ENCODE assay signal across 30 cellular contexts in genomic region chr7:90503379-90503778, GRCh38. TPM values are rescaled to one million over a fixed set of nuclear protein-coding genes. Genes with fewer than 3 reads are reported as not detected.
"Had no signal": no experiment of that assay in that cellular context is flagged by ENCODE, and none has a peak within 500 bp of the region (broad histone marks: within the 10 kb centered on the region; RNA-seq: fewer than 3 reads in every experiment).

No MANE protein-coding gene starts in this region.

- H3K36me3 ChIP-seq: cardiac muscle cell, heart left ventricle, lower lobe of right lung, neural progenitor cell, upper lobe of left lung had no signal

- H3K27me3 ChIP-seq: body of pancreas, cardiac muscle cell, heart left ventricle, neural progenitor cell, upper lobe of left lung had no signal

- DNase-seq: activated CD4-positive, alpha-beta memory T cell treated with anti-CD3 and anti-CD28 coated beads, Interleukin-2, amount 10 ng/mL, durations not matched to agents 7 days and 5 days; activated gamma-delta T cell; activated naive CD4-positive, alpha-beta T cell treated with anti-CD3 and anti-CD28 coated beads, Interleukin-2, amount 50 U/mL, for 16 hours; activated naive CD8-positive, alpha-beta T cell treated with anti-CD3 and anti-CD28 coated beads, Interleukin-2, amount 50 U/mL, for 24 hours; activated T-cell treated with anti-CD3 and anti-CD28 coated beads, Interleukin-2, amount 50 U/mL, for 72 hours; body of pancreas; effector CD4-positive, alpha-beta T cell; heart left ventricle; islet precursor cell; left colon; lower lobe of right lung; mesendoderm; naive B cell; retina; stimulated activated CD4-positive, alpha-beta T cell treated with anti-CD3 and anti-CD28 coated beads, Interleukin-4, amount 100 ng/mL, for 1 hour; stimulated activated naive CD4-positive, alpha-beta T cell; upper lobe of left lung had no signal

- H3K9me3 ChIP-seq: body of pancreas, heart left ventricle, lower lobe of right lung, upper lobe of left lung had no signal

- H3K27ac Mint-ChIP-seq: activated CD4-positive, alpha-beta memory T cell treated with anti-CD3 and anti-CD28 coated beads, Interleukin-2, amount 10 ng/mL, durations not matched to agents 7 days and 5 days; activated CD4-positive, alpha-beta T cell treated with anti-CD3 and anti-CD28 coated beads, Interleukin-2, amount 10 ng/mL, durations not matched to agents 24 days and 14 days; activated naive CD8-positive, alpha-beta T cell treated with anti-CD3 and anti-CD28 coated beads, Interleukin-2, amount 50 U/mL, for 24 hours; activated T-cell treated with anti-CD3 and anti-CD28 coated beads, Interleukin-2, amount 50 U/mL, for 72 hours; dendritic cell treated with granulocyte-macrophage colony-stimulating factor and Interleukin-4, amounts not matched to agents 40 ng/mL and 50 ng/mL, for 4 days; neural progenitor cell; T-helper 2 cell treated with Interferon-gamma antibody and Interleukin-4, amounts not matched to agents 5 μg/mL and 100 μg/mL, for 36 hours had no signal

- H3K36me3 Mint-ChIP-seq: naive B cell, neural progenitor cell had no signal

- H3K4me1 ChIP-seq: body of pancreas, heart left ventricle, lower lobe of right lung, neural progenitor cell, upper lobe of left lung had no signal

- H3K27me3 Mint-ChIP-seq: activated CD4-positive, alpha-beta memory T cell treated with anti-CD3 and anti-CD28 coated beads, Interleukin-2, amount 10 ng/mL, durations not matched to agents 7 days and 5 days; activated CD4-positive, alpha-beta T cell treated with anti-CD3 and anti-CD28 coated beads, Interleukin-2, amount 10 ng/mL, durations not matched to agents 24 days and 14 days; dendritic cell treated with granulocyte-macrophage colony-stimulating factor and Interleukin-4, amounts not matched to agents 40 ng/mL and 50 ng/mL, for 4 days; naive B cell had no signal

- H3K9me3 Mint-ChIP-seq: activated CD4-positive, alpha-beta memory T cell treated with anti-CD3 and anti-CD28 coated beads, Interleukin-2, amount 10 ng/mL, durations not matched to agents 7 days and 5 days; activated CD4-positive, alpha-beta T cell treated with anti-CD3 and anti-CD28 coated beads, Interleukin-2, amount 10 ng/mL, durations not matched to agents 24 days and 14 days; activated naive CD8-positive, alpha-beta T cell treated with anti-CD3 and anti-CD28 coated beads, Interleukin-2, amount 50 U/mL, for 24 hours; activated T-cell treated with anti-CD3 and anti-CD28 coated beads, Interleukin-2, amount 50 U/mL, for 72 hours; dendritic cell treated with granulocyte-macrophage colony-stimulating factor and Interleukin-4, amounts not matched to agents 40 ng/mL and 50 ng/mL, for 4 days; naive B cell; neural progenitor cell; T-helper 2 cell treated with Interferon-gamma antibody and Interleukin-4, amounts not matched to agents 5 μg/mL and 100 μg/mL, for 36 hours had no signal

- H3K4me3 ChIP-seq: body of pancreas, cardiac muscle cell, heart left ventricle, lower lobe of right lung, neural progenitor cell, upper lobe of left lung had no signal

- ATAC-seq: activated CD4-positive, CD25-positive, alpha-beta regulatory T cell treated with anti-CD3 and anti-CD28 coated beads, Interleukin-2, amount 50 U/mL, for 24 hours; activated naive CD8-positive, alpha-beta T cell treated with anti-CD3 and anti-CD28 coated beads, Interleukin-2, amount 50 U/mL, for 24 hours; activated T-cell treated with anti-CD3 and anti-CD28 coated beads, Interleukin-2, amount 50 U/mL, for 72 hours; body of pancreas; heart left ventricle; left colon; lower lobe of right lung had no signal

- H3K4me1 Mint-ChIP-seq: activated CD4-positive, alpha-beta memory T cell treated with anti-CD3 and anti-CD28 coated beads, Interleukin-2, amount 10 ng/mL, durations not matched to agents 7 days and 5 days; activated CD4-positive, alpha-beta T cell treated with anti-CD3 and anti-CD28 coated beads, Interleukin-2, amount 10 ng/mL, durations not matched to agents 24 days and 14 days; activated naive CD8-positive, alpha-beta T cell treated with anti-CD3 and anti-CD28 coated beads, Interleukin-2, amount 50 U/mL, for 24 hours; naive B cell; neural progenitor cell had no signal

- H3K27ac ChIP-seq: body of pancreas, cardiac muscle cell, heart left ventricle, lower lobe of right lung, neural progenitor cell, upper lobe of left lung, VCaP had no signal

- H3K4me3 Mint-ChIP-seq: activated CD4-positive, alpha-beta memory T cell treated with anti-CD3 and anti-CD28 coated beads, Interleukin-2, amount 10 ng/mL, durations not matched to agents 7 days and 5 days; activated CD4-positive, alpha-beta T cell treated with anti-CD3 and anti-CD28 coated beads, Interleukin-2, amount 10 ng/mL, durations not matched to agents 24 days and 14 days; activated naive CD8-positive, alpha-beta T cell treated with anti-CD3 and anti-CD28 coated beads, Interleukin-2, amount 50 U/mL, for 24 hours; activated T-cell treated with anti-CD3 and anti-CD28 coated beads, Interleukin-2, amount 50 U/mL, for 72 hours; dendritic cell treated with granulocyte-macrophage colony-stimulating factor and Interleukin-4, amounts not matched to agents 40 ng/mL and 50 ng/mL, for 4 days; naive B cell; neural progenitor cell; T-helper 2 cell treated with Interferon-gamma antibody and Interleukin-4, amounts not matched to agents 5 μg/mL and 100 μg/mL, for 36 hours had no signal

RNA-seq across cellular contexts. Expression of gene PTTG1IP2, which starts 33.9 kb away (rescaled TPM):
- total RNA-seq: activated CD4-positive, alpha-beta memory T cell treated with anti-CD3 and anti-CD28 coated beads, Interleukin-2, amount 10 ng/mL, durations not matched to agents 7 days and 5 days; activated CD4-positive, alpha-beta T cell treated with anti-CD3 and anti-CD28 coated beads, Interleukin-2, amount 10 ng/mL, durations not matched to agents 24 days and 14 days; activated T-cell treated with anti-CD3 and anti-CD28 coated beads, Interleukin-2, amount 50 U/mL, for 72 hours; body of pancreas; cardiac muscle cell; chondrocyte; epithelial cell of proximal tubule; fibroblast of villous mesenchyme; heart left ventricle; left colon; lower lobe of right lung; mucosa of gallbladder; omental fat pad; upper lobe of left lung had no signal
- polyA plus RNA-seq: cardiac muscle cell, heart left ventricle, thymus had no signal
